Comparison of ENCODE assay signal across 8 cellular contexts in the genomic region with DNA sequence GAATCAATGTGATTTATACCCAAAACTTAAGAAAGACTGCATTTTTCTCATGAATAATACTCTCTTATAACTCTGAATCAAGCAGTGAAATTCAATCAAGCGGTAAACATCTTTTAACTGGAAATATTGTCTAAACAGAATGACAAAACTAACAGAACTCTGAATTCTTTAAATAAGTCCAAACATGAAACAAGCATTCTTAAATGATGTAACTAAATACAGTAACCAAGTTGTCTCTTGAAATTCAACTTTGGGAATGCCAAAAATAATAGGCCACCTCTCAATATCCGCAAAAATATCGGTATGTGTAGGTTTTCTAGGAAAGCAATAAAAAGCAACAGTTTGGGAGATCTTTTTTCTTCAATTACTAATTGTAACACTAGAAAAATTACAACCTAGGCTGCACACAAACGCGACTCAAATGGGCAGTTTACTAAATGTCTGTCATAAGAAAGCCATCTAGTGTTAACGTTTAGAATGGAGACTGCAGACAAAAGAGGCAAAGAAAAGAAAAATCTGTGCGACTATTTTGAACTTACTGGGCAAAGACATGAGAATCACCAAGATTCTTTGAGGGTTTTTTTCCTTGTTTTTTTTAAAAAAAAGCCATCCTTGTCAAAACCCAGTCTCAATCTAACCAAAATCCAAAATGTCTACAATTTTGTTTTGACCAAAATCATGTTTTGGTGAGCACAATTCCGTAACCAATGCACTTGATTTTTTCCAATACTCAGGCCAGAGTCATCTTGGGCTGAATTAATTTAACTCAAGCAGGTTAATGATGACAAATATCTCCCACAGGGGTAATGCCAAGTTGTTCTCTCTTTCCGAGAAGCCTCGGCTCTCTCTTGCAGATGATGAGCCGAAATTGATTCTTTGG. TPM values are rescaled to one million over a fixed set of nuclear protein-coding genes. Genes with fewer than 3 reads are reported as not detected.
DNase-seq lines count a peak whose midpoint lies in the region; ATAC-seq, FAIRE-seq and TF ChIP-seq lines count a peak whose summit lies in the region.

No MANE protein-coding gene starts in this region.

- no peak for DNase-seq in activated CD4-positive, alpha-beta T cell treated with anti-CD3 and anti-CD28 coated beads for 36 hours
- no peak for DNase-seq in activated CD4-positive, alpha-beta T cell treated with anti-CD3 and anti-CD28 coated beads, Interleukin-2, amount 50 U/mL, for 1 hour
- DNase-seq in NCI-H69 (lab: John Stamatoyannopoulos, UW) (peak; percentile 73), MCF 10A (ENCODE audit: unreplicated experiment) (peak; percentile 73), kidney glomerular epithelial cell (lab: John Stamatoyannopoulos, UW) (peak; percentile 41), substantia nigra (lab: John Stamatoyannopoulos, UW) (peak in 2 of 49 donors; percentile 8 to 33), HTR-8/SVneo (ENCODE audit: insufficient read length, low spot score) (no peak)

- peak overlapping the region; percentile 50 for H3K27ac ChIP-seq in substantia nigra (ENCODE audit: low read depth, low read length, poor library complexity, severe bottlenecking)

- H3K4me1 Mint-ChIP-seq in activated CD4-positive, alpha-beta T cell treated with anti-CD3 and anti-CD28 coated beads for 36 hours: peaks cover 33% of the 10 kb centered on the region
- peaks cover 41% of the 10 kb centered on the region for H3K4me1 Mint-ChIP-seq in MCF 10A (ENCODE audit: insufficient read depth, unreplicated experiment)

- TF ChIP-seq CTCF in MCF 10A (IDR thresholded peaks at IDR 0.05; ENCODE audit: unreplicated experiment): peak; percentile 42

- CTCF ChIA-PET in activated CD4-positive, alpha-beta T cell treated with anti-CD3 and anti-CD28 coated beads for 36 hours (lab: Charles Lee): interaction anchor here (0.7 to 2.1 kb wide), 13 partner anchors 13 to 423 kb away, joined by 3 to 8 read pairs (median 3); no protein-coding TSS in a partner anchor
- CTCF ChIA-PET in MCF 10A (lab: Yijun Ruan, JAX): interaction anchor here (0.5 to 6.4 kb wide), 95 partner anchors 9 to 1007 kb away, joined by 3 to 154 read pairs (median 5); no protein-coding TSS in a partner anchor

- H3K27ac Mint-ChIP-seq in activated CD4-positive, alpha-beta T cell treated with anti-CD3 and anti-CD28 coated beads for 36 hours: peak overlapping the region; percentile 80
- H3K27ac Mint-ChIP-seq in MCF 10A (ENCODE audit: low read depth, unreplicated experiment): peak overlapping the region; percentile 76

- peaks cover 7% of the 10 kb centered on the region for H3K27me3 Mint-ChIP-seq in activated CD4-positive, alpha-beta T cell treated with anti-CD3 and anti-CD28 coated beads for 36 hours
- no peaks in the 10 kb centered on the region for H3K27me3 Mint-ChIP-seq in MCF 10A (ENCODE audit: insufficient read depth, unreplicated experiment)

- no peaks in the 10 kb centered on the region for H3K9me3 Mint-ChIP-seq in activated CD4-positive, alpha-beta T cell treated with anti-CD3 and anti-CD28 coated beads for 36 hours (ENCODE audit: low read depth)
- H3K9me3 Mint-ChIP-seq in MCF 10A (ENCODE audit: unreplicated experiment): no peaks in the 10 kb centered on the region

- peak overlapping the region; percentile 73 for H3K4me3 Mint-ChIP-seq in activated CD4-positive, alpha-beta T cell treated with anti-CD3 and anti-CD28 coated beads for 36 hours
- peak overlapping the region; percentile 97 for H3K4me3 Mint-ChIP-seq in MCF 10A (ENCODE audit: unreplicated experiment)

- POLR2A ChIA-PET in activated CD4-positive, alpha-beta T cell treated with anti-CD3 and anti-CD28 coated beads for 36 hours (lab: Charles Lee): no interaction called here
- POLR2A ChIA-PET in MCF 10A (lab: Yijun Ruan, JAX): interaction anchor here (0.7 to 3.9 kb wide), 34 partner anchors 50 to 872 kb away, joined by 3 to 36 read pairs (median 4); no protein-coding TSS in a partner anchor

- no peak for FAIRE-seq in HTR-8/SVneo (lab: Jason Lieb, UNC)

- no TSS peak for BruUV-seq in MCF 10A (replicated peaks; lab: Mats Ljungman, UMichigan)

- H3K36me3 Mint-ChIP-seq in activated CD4-positive, alpha-beta T cell treated with anti-CD3 and anti-CD28 coated beads for 36 hours (ENCODE audit: low read depth): no peaks in the 10 kb centered on the region
- peaks cover 6% of the 10 kb centered on the region for H3K36me3 Mint-ChIP-seq in MCF 10A (ENCODE audit: insufficient read depth, unreplicated experiment)

- intact Hi-C loops in activated CD4-positive, alpha-beta T cell treated with anti-CD3 and anti-CD28 coated beads for 36 hours (cut with DNase I, micrococcal nuclease): loop anchor here (2.0 to 5.0 kb wide), 4 partner anchors 50 to 1001 kb away; a partner anchor contains a TSS
- intact Hi-C loops in MCF 10A (cut with micrococcal nuclease): loop anchor here (1.0 to 10.0 kb wide), 11 partner anchors 141 to 903 kb away; no protein-coding TSS in a partner anchor

- ATAC-seq in activated CD4-positive, alpha-beta T cell treated with anti-CD3 and anti-CD28 coated beads for 36 hours: no peak
- ATAC-seq in GM18868 (IDR thresholded peaks at IDR 0.05; ENCODE audit: unreplicated experiment): no peak

RNA-seq across cellular contexts. Expression of a gene that starts 1.4 kb away (rescaled TPM):
- total RNA-seq in activated CD4-positive, alpha-beta T cell treated with anti-CD3 and anti-CD28 coated beads for 36 hours: 1 to 10 TPM; 3.7 to 4.0 TPM
- 15.2 and 18.3 TPM in 2 replicates for total RNA-seq in MCF 10A (2022)

Comparison
In these comparisons a context has a peak if more than half of its experiments do, and no peak if none do; other contexts are left out.
1. DNase-seq: peak in NCI-H69 (single experiment), MCF 10A (single experiment) and kidney glomerular epithelial cell (single experiment); none in activated CD4-positive, alpha-beta T cell treated with anti-CD3 and anti-CD28 coated beads for 36 hours (single experiment), activated CD4-positive, alpha-beta T cell treated with anti-CD3 and anti-CD28 coated beads, Interleukin-2, amount 50 U/mL, for 1 hour (single experiment) and HTR-8/SVneo (single experiment).